ENCODE assay signal across 10 cellular contexts in the genomic region with DNA sequence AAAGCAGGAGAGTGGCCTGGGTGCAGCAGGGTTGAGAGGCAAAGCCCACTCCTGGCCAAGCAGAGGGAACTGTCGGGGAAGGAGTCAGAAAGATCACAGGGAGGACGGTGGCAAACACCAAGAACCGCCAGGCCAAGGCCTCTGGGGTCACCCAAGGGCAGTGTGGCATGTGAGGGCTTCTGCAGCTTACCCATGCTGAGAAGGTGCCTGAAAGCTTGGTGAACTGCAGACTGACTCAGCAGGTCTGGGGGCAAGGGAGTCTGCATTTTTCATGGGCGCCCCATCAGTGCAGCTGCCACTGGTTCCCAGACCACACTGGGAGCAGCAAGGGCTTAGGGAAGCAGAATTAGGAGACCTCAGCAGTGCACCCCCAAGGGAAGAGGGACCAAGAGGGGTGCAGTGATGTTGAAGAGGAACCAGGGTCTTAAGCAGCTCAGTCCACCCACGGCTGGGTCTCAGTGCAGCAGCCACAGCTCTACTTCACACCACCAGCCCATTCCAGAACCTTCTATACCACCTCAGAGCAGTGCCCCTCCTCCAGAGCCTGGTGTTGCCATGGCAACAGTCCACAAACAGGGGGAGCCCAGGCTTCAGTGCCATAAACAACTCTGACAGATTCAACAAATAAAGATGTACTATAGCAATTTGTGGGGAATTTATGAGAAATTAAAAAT. TPM values are rescaled to one million over a fixed set of nuclear protein-coding genes. Genes with fewer than 3 reads are reported as not detected.
DNase-seq lines count a peak whose midpoint lies in the region; ATAC-seq, FAIRE-seq and TF ChIP-seq lines count a peak whose summit lies in the region.
"Had no signal": no experiment of that assay in that cellular context is flagged by ENCODE, and none has a peak within 500 bp of the region (broad histone marks: within the 10 kb centered on the region; RNA-seq: fewer than 3 reads in every experiment).

No MANE protein-coding gene starts in this region.

- H3K27me3 ChIP-seq in HepG2 (ENCODE audit: control insufficient read depth in 1 of 2, insufficient read depth in 2 of 2, low read length in 2 of 2) (no peaks in the 10 kb centered on the region), right lobe of liver (no peaks in the 10 kb centered on the region), colonic mucosa (no peaks in the 10 kb centered on the region), uterus (no peaks in the 10 kb centered on the region), PC-9 (ENCODE audit: insufficient read depth, low read depth) (no peaks in the 10 kb centered on the region)
- no peaks in the 10 kb centered on the region for H3K27me3 ChIP-seq in effector memory CD4-positive, alpha-beta T cell (replicated peaks; ENCODE audit: control insufficient read depth, insufficient read depth, low read length, poor library complexity, severe bottlenecking)
- H3K27me3 ChIP-seq: left lung had no signal

- H3K4me3 ChIP-seq in HepG2 (replicated peaks in 1 of 3; ENCODE audit: insufficient read depth in 1 of 3, low read depth in 2 of 3, low read length in 3 of 3) (no peak overlapping the region), right lobe of liver (no peak overlapping the region), colonic mucosa (no peak overlapping the region), mesodermal cell (ENCODE audit: extremely low read depth, insufficient read depth, low read length, poor library complexity, severe bottlenecking) (no peak overlapping the region), uterus (no peak overlapping the region), PC-9 (no peak overlapping the region)
- H3K4me3 ChIP-seq in effector memory CD4-positive, alpha-beta T cell (ENCODE audit: insufficient read depth, low read depth, low read length, poor library complexity, severe bottlenecking): no peak overlapping the region
- H3K4me3 ChIP-seq: left lung had no signal

- FAIRE-seq in HepG2 (lab: Jason Lieb, UNC): no peak

- POLR2A ChIA-PET in HepG2 (lab: Yijun Ruan, JAX): interaction anchor here (1.0 kb wide), 1 partner anchor 21 kb away, joined by 3 read pairs; no protein-coding TSS in a partner anchor
- POLR2A ChIA-PET in PC-9 (lab: Charles Lee; ENCODE audit: unreplicated experiment): no interaction called here

- no peak for TF ChIP-seq POLR2A in HepG2 (IDR thresholded peaks at IDR 0.05; ENCODE audit: insufficient read depth in 1 of 2, low read depth in 2 of 2, low read length in 2 of 2)
- no peak for TF ChIP-seq POLR2A in right lobe of liver (IDR thresholded peaks at IDR 0.05)
- no peak for TF ChIP-seq POLR2A in uterus (IDR thresholded peaks at IDR 0.05)

- 82% methylated on average over 4 of the region's 5 CpGs for WGBS in HepG2 (ENCODE audit: low lambda C conversion rate)
- 38% methylated on average over 1 of the region's 5 CpGs for WGBS in right lobe of liver (ENCODE audit: insufficient coverage, low coverage, low lambda C conversion rate, missing lambda C conversion rate)
- 90 to 100% methylated on average over 4 to 5 of the region's 5 CpGs for WGBS in mesodermal cell (ENCODE audit: insufficient coverage in 2 of 2), 2 experiments

- TF ChIP-seq CTCF in HepG2 (CRISPR knock-in tag; IDR thresholded peaks at IDR 0.05): no peak
- no peak for TF ChIP-seq CTCF in right lobe of liver (IDR thresholded peaks at IDR 0.05)
- TF ChIP-seq CTCF in colonic mucosa (IDR thresholded peaks at IDR 0.05): no peak
- TF ChIP-seq CTCF in uterus (IDR thresholded peaks at IDR 0.05): no peak
- TF ChIP-seq CTCF in PC-9 (conservative IDR thresholded peaks at IDR 0.05): no peak

- intact Hi-C loops in HepG2 (cut with micrococcal nuclease; ENCODE audit: unreplicated experiment): no loop called here
- intact Hi-C loops in right lobe of liver (cut with DNase I): no loop called here
- intact Hi-C loops in colonic mucosa (cut with DNase I): no loop called here
- intact Hi-C loops in uterus (cut with DNase I; ENCODE audit: low total_unique reads): no loop called here
- intact Hi-C loops in PC-9 (cut with micrococcal nuclease; ENCODE audit: unreplicated experiment): no loop called here

- no peak overlapping the region for H2AFZ ChIP-seq in HepG2 (ENCODE audit: low read length)
- H2AFZ ChIP-seq in PC-9: no peak overlapping the region

- H3F3A ChIP-seq in PC-9 (ENCODE audit: insufficient read depth, low read depth): peaks cover 11% of the 10 kb centered on the region; the same call in 1 of the 2 replicates

- H3K4me1 ChIP-seq in HepG2 (ENCODE audit: insufficient read depth, low read length): peaks cover 47% of the 10 kb centered on the region
- peaks cover 0 to 18% (median 0%) of the 10 kb centered on the region in 4 donors for H3K4me1 ChIP-seq in right lobe of liver
- H3K4me1 ChIP-seq in colonic mucosa: peaks cover 35% of the 10 kb centered on the region
- peaks cover 14% of the 10 kb centered on the region for H3K4me1 ChIP-seq in mesodermal cell (ENCODE audit: control insufficient read depth, insufficient read depth, low read length, poor library complexity, severe bottlenecking)
- peaks cover 3 to 32% of the 10 kb centered on the region in 2 donors for H3K4me1 ChIP-seq in uterus
- no peaks in the 10 kb centered on the region; the same call in 1 of the 2 replicates for H3K4me1 ChIP-seq in PC-9 (replicated peaks; ENCODE audit: insufficient read depth)
- no peaks in the 10 kb centered on the region for H3K4me1 ChIP-seq in effector memory CD4-positive, alpha-beta T cell (ENCODE audit: control insufficient read depth, insufficient read depth, low read length, poor library complexity, severe bottlenecking)

- H3K36me3 ChIP-seq in HepG2 (replicated peaks in 1 of 2; ENCODE audit: control insufficient read depth in 1 of 2, insufficient read depth in 2 of 2, low read length in 2 of 2): no peaks in the 10 kb centered on the region
- no peaks in the 10 kb centered on the region for H3K36me3 ChIP-seq in right lobe of liver
- no peaks in the 10 kb centered on the region for H3K36me3 ChIP-seq in colonic mucosa
- no peaks in the 10 kb centered on the region for H3K36me3 ChIP-seq in mesodermal cell (ENCODE audit: control insufficient read depth, insufficient read depth, low read length)
- no peaks in the 10 kb centered on the region for H3K36me3 ChIP-seq in uterus
- no peaks in the 10 kb centered on the region for H3K36me3 ChIP-seq in PC-9 (ENCODE audit: low read depth)
- no peaks in the 10 kb centered on the region for H3K36me3 ChIP-seq in effector memory CD4-positive, alpha-beta T cell (ENCODE audit: control insufficient read depth, insufficient read depth, low read length)
- H3K36me3 ChIP-seq: left lung had no signal

- DNase-seq in HepG2 (ENCODE audit: low spot score) (no peak), right lobe of liver (no peak), colonic mucosa (no peak), uterus (no peak), PC-9 (no peak), DMS79 (lab: John Stamatoyannopoulos, UW) (no peak)
- no peak for DNase-seq in effector memory CD4-positive, alpha-beta T cell
- DNase-seq: KG1 had no signal

- peak overlapping the region; percentile 22 for H3K27ac ChIP-seq in HepG2 (ENCODE audit: extremely low read length, insufficient read depth, low read length)
- H3K27ac ChIP-seq in right lobe of liver: no peak overlapping the region
- peak overlapping the region; percentile 73 for H3K27ac ChIP-seq in colonic mucosa
- H3K27ac ChIP-seq in mesodermal cell (ENCODE audit: low read depth, low read length, severe bottlenecking): peak overlapping the region; percentile 2
- H3K27ac ChIP-seq in uterus: peak overlapping the region; percentile 51 to 84
- H3K27ac ChIP-seq in PC-9: no peak overlapping the region
- H3K27ac ChIP-seq in effector memory CD4-positive, alpha-beta T cell (ENCODE audit: insufficient read depth, low read length, poor library complexity, severe bottlenecking): no peak overlapping the region
- H3K27ac ChIP-seq: left lung had no signal

- no peak overlapping the region for H3K4me2 ChIP-seq in HepG2 (ENCODE audit: low read depth, low read length)
- H3K4me2 ChIP-seq in PC-9: no peak overlapping the region

- H3K9me2 ChIP-seq in PC-9 (ENCODE audit: insufficient read depth): no peaks in the 10 kb centered on the region

- H3K79me2 ChIP-seq in HepG2 (ENCODE audit: insufficient read depth, low read length) (no peaks in the 10 kb centered on the region), PC-9 (ENCODE audit: low read depth) (no peaks in the 10 kb centered on the region)

- ATAC-seq in HepG2 (no peak), right lobe of liver (no peak)

- no peak overlapping the region for H3K9ac ChIP-seq in HepG2 (ENCODE audit: insufficient read depth, low read depth, low read length)
- H3K9ac ChIP-seq in colonic mucosa (ENCODE audit: low read depth in 2 of 2, low read length in 2 of 2): peak overlapping the region; percentile 52 to 76

- no peak for TF ChIP-seq RAD21 in HepG2 (CRISPR knock-in tag; IDR thresholded peaks at IDR 0.05)

- H4K20me1 ChIP-seq in HepG2 (ENCODE audit: insufficient read depth, low read length) (0 out of 2 replicates have a peak, but pooled peaks cover 4% of the 10 kb centered on the region), PC-9 (ENCODE audit: insufficient read depth) (no peaks in the 10 kb centered on the region)

- BruUV-seq in HepG2 (replicated peaks; lab: Mats Ljungman, UMichigan) (no TSS peak), PC-9 (replicated peaks; lab: Mats Ljungman, UMichigan) (no TSS peak)

- no peaks in the 10 kb centered on the region for H3K9me3 ChIP-seq in HepG2 (ENCODE audit: low read length)
- H3K9me3 ChIP-seq in right lobe of liver: no peaks in the 10 kb centered on the region
- H3K9me3 ChIP-seq in colonic mucosa: no peaks in the 10 kb centered on the region
- no peaks in the 10 kb centered on the region for H3K9me3 ChIP-seq in mesodermal cell (ENCODE audit: control insufficient read depth, low read length)
- no peaks in the 10 kb centered on the region for H3K9me3 ChIP-seq in uterus
- H3K9me3 ChIP-seq in PC-9 (ENCODE audit: insufficient read depth, low read depth): no peaks in the 10 kb centered on the region
- H3K9me3 ChIP-seq in effector memory CD4-positive, alpha-beta T cell (ENCODE audit: control insufficient read depth, low read length): no peaks in the 10 kb centered on the region
- H3K9me3 ChIP-seq: left lung had no signal

- TF ChIP-seq EP300 in HepG2 (IDR thresholded peaks at IDR 0.05; ENCODE audit: low read depth in 2 of 2, low read length in 2 of 2) (no peak), HepG2 (CRISPR knock-in tag; IDR thresholded peaks at IDR 0.05; ENCODE audit: borderline replicate concordance) (no peak)

- CTCF ChIA-PET in HepG2 (lab: Yijun Ruan, JAX; ENCODE audit: low intra/inter-chr PET ratio, low total read pairs): no interaction called here
- CTCF ChIA-PET in PC-9 (lab: Charles Lee): interaction anchor here (0.6 kb wide), 1 partner anchor 30 kb away, joined by 4 read pairs; no protein-coding TSS in a partner anchor

- in situ Hi-C loops in HepG2 (cut with HindIII; ENCODE audit: extremely low pct_ligation_motif_present, low pct_unique_long_range_greater_than_20kb): no loop called here

RNA-seq across cellular contexts. Expression of a gene that starts 59.4 kb away (rescaled TPM):
- total RNA-seq in HepG2 (2016; rRNA removed; fragmentation: Illumina TruSeq; extraction: Trizol): 20.5 and 28.1 TPM in 2 replicates
- 8.4 and 11.5 TPM in 2 replicates for total RNA-seq in HepG2 (2016; cell fraction: cytosol; rRNA removed; fragmentation: Illumina TruSeq; extraction: Trizol; ENCODE audit: low read depth)
- total RNA-seq in HepG2 (2016; cell fraction: insoluble cytoplasmic fraction; rRNA removed; fragmentation: Illumina TruSeq; extraction: Trizol): 15.9 and 20.1 TPM in 2 replicates
- 31.0 and 31.9 TPM in 2 replicates for total RNA-seq in HepG2 (2016; cell fraction: membrane; rRNA removed; fragmentation: Illumina TruSeq; extraction: Trizol)
- 11.8 and 15.8 TPM in 2 replicates for total RNA-seq in HepG2 (2016; cell fraction: nucleus; rRNA removed; fragmentation: Illumina TruSeq; extraction: Trizol)
- 47.5 and 64.2 TPM in 2 replicates for polyA plus RNA-seq in HepG2 (2011; rRNA removed)
- 30.0 and 37.2 TPM in 2 replicates for polyA plus RNA-seq in HepG2 (2011; cell fraction: cytosol; rRNA removed)
- 30.6 and 37.4 TPM in 2 replicates for polyA plus RNA-seq in HepG2 (2011; cell fraction: nucleus; rRNA removed)
- polyA plus RNA-seq in HepG2 (2012): 17.7 and 18.1 TPM in 2 replicates
- polyA plus RNA-seq in HepG2 (2016; cell fraction: cytosol; fragmentation: Illumina TruSeq; extraction: Trizol; ENCODE audit: low read depth): 21.3 and 21.6 TPM in 2 replicates
- 28.1 and 40.5 TPM in 2 replicates for polyA plus RNA-seq in HepG2 (2016; cell fraction: insoluble cytoplasmic fraction; fragmentation: Illumina TruSeq; extraction: Trizol; ENCODE audit: low read depth)
- 43.7 and 50.0 TPM in 2 replicates for polyA plus RNA-seq in HepG2 (2016; cell fraction: membrane; fragmentation: Illumina TruSeq; extraction: Trizol; ENCODE audit: low read depth)
- 24.0 and 25.1 TPM in 2 replicates for polyA plus RNA-seq in HepG2 (2016; cell fraction: nucleus; fragmentation: Illumina TruSeq; extraction: Trizol; ENCODE audit: insufficient read depth, low read depth)
- 147 and 407 TPM in 2 replicates for polyA minus RNA-seq in HepG2 (2011; rRNA and poly(A)+ RNA removed; ENCODE audit: low replicate concordance)
- polyA minus RNA-seq in HepG2 (2011; cell fraction: cytosol; rRNA and poly(A)+ RNA removed): 32.5 and 39.1 TPM in 2 replicates
- polyA minus RNA-seq in HepG2 (2011; cell fraction: nucleus; rRNA and poly(A)+ RNA removed): 12.5 and 17.4 TPM in 2 replicates
- total RNA-seq in right lobe of liver: 10 to 100 TPM; 28.4 to 61.0 (median 40.0) TPM
- total RNA-seq in colonic mucosa: 100 to 1,000 TPM; 118 to 134 TPM
- polyA plus RNA-seq in mesodermal cell (2013, experiment 1 of 2): 20.5 TPM
- polyA plus RNA-seq in mesodermal cell (2013, experiment 2 of 2): 17.4 TPM
- total RNA-seq in uterus: 10 to 100 TPM; 19.7 to 97.7 (median 26.5) TPM
- total RNA-seq in PC-9 (2021): 87.8 and 88.6 TPM in 2 replicates

Comparison
In these comparisons a context has a peak if more than half of its experiments do, and no peak if none do; other contexts are left out.
1. H3K27ac ChIP-seq: peak in HepG2 (single experiment), colonic mucosa (single experiment), mesodermal cell (single experiment) and uterus (2 of 2); none in right lobe of liver (0 of 3), PC-9 (single experiment) and effector memory CD4-positive, alpha-beta T cell (single experiment).